ENCODE assay signal across 11 cellular contexts in genomic region chr20:13941031-13941430, GRCh38. TPM values are rescaled to one million over a fixed set of nuclear protein-coding genes. Genes with fewer than 3 reads are reported as not detected.
"Had no signal": no experiment of that assay in that cellular context is flagged by ENCODE, and none has a peak within 500 bp of the region (broad histone marks: within the 10 kb centered on the region; RNA-seq: fewer than 3 reads in every experiment).

No MANE protein-coding gene starts in this region.

- H3K4me1 ChIP-seq: HAP-1 had no signal

- H3K36me3 ChIP-seq: HAP-1 had no signal

- H3K27ac ChIP-seq: GM23248, HL-60 had no signal

- H3K9me3 ChIP-seq: HAP-1 had no signal

- H3K4me3 ChIP-seq: GM23248, HAP-1 had no signal

- DNase-seq: GM23248, GOT3, H7, HFFc6, KBM-7 had no signal

RNA-seq across cellular contexts. Expression of gene SEL1L2, which starts 49.4 kb away (rescaled TPM):
- total RNA-seq: GM23248, H4, H7, HepG2, HT1080 had no signal
- polyA plus RNA-seq: HepG2, IgD-negative memory B cell had no signal
